In genomic region chr2:190545082-190545481, GRCh38 we compare ENCODE assay signal across 18 cellular contexts. TPM values are rescaled to one million over a fixed set of nuclear protein-coding genes. Genes with fewer than 3 reads are reported as not detected.
A peak's percentile ranks its signal among the peaks of the same experiment; 100 is the strongest.
DNase-seq lines count a peak whose midpoint lies in the region; ATAC-seq and TF ChIP-seq lines count a peak whose summit lies in the region.
"Had no signal": no experiment of that assay in that cellular context is flagged by ENCODE, and none has a peak within 500 bp of the region (broad histone marks: within the 10 kb centered on the region; RNA-seq: fewer than 3 reads in every experiment).

No MANE protein-coding gene starts in this region.

- H3K4me1 ChIP-seq in mesenchymal stem cell (ENCODE audit: control insufficient read depth, insufficient read depth, low read depth, low read length) (no peaks in the 10 kb centered on the region), testis (no peaks in the 10 kb centered on the region), right lobe of liver (no peaks in the 10 kb centered on the region)

- no peak overlapping the region for H2AK5ac ChIP-seq in mesenchymal stem cell (ENCODE audit: low read length, severe bottlenecking)

- peaks cover 4% of the 10 kb centered on the region for H3K79me1 ChIP-seq in mesenchymal stem cell (replicated peaks; ENCODE audit: low read length, poor library complexity, severe bottlenecking)

- H3K18ac ChIP-seq in mesenchymal stem cell (ENCODE audit: low read depth in 1 of 2, low read length in 2 of 2) = no peak overlapping the region

- no peak for DNase-seq in SK-N-MC (ENCODE audit: low read depth, low spot score)
- no peak for DNase-seq in central memory CD8-positive, alpha-beta T cell (ENCODE audit: low spot score in 2 of 2)
- DNase-seq in mesenchymal stem cell = no peak
- no peak for DNase-seq in testis
- no peak for DNase-seq in MG63
- DNase-seq in hypothalamus (lab: John Stamatoyannopoulos, UW) = no peak
- DNase-seq in right lobe of liver = no peak
- no peak for DNase-seq in lower leg skin (ENCODE audit: low spot score in 2 of 2)
- DNase-seq: activated naive CD4-positive, alpha-beta T cell; KBM-7; mucosa of descending colon; NCI-H1092; NCI-H2081; NCI-H510A; occipital lobe; small intestine; stimulated activated CD8-positive, alpha-beta memory T cell treated with anti-CD3 and anti-CD28 coated beads, Interleukin-4, amount 100 ng/mL, for 48 hours had no signal

- no peak overlapping the region for H2BK12ac ChIP-seq in mesenchymal stem cell (ENCODE audit: low read length in 2 of 2)

- intact Hi-C loops in testis (cut with DNase I; ENCODE audit: low total_unique reads) (no loop called here), right lobe of liver (cut with DNase I) (no loop called here), lower leg skin (cut with DNase I; ENCODE audit: low total_unique reads) (no loop called here)

- H3K27me3 ChIP-seq in mesenchymal stem cell (ENCODE audit: control insufficient read depth in 1 of 2, insufficient read depth in 1 of 2, low read length in 2 of 2) (no peaks in the 10 kb centered on the region), testis (no peaks in the 10 kb centered on the region), MG63 (no peaks in the 10 kb centered on the region), right lobe of liver (no peaks in the 10 kb centered on the region)
- H3K27me3 ChIP-seq: BLaER1 had no signal

- no peaks in the 10 kb centered on the region for H3K36me3 ChIP-seq in SK-N-MC (ENCODE audit: insufficient read depth, low read length)
- no peaks in the 10 kb centered on the region for H3K36me3 ChIP-seq in mesenchymal stem cell (ENCODE audit: control insufficient read depth in 1 of 2, insufficient read depth in 2 of 2, low read depth in 1 of 2, low read length in 2 of 2)
- no peaks in the 10 kb centered on the region for H3K36me3 ChIP-seq in testis (ENCODE audit: low read depth, missing control alignments)
- H3K36me3 ChIP-seq in MG63 = no peaks in the 10 kb centered on the region
- H3K36me3 ChIP-seq in right lobe of liver = no peaks in the 10 kb centered on the region

- H3K9me3 Mint-ChIP-seq in central memory CD8-positive, alpha-beta T cell = peaks cover 26% of the 10 kb centered on the region

- H2AFZ ChIP-seq in mesenchymal stem cell (ENCODE audit: low read depth, low read length) = no peak overlapping the region

- 100% methylated on average over 1 of the region's 3 CpGs for WGBS in mesenchymal stem cell
- WGBS in testis, 2 donors = 42 to 47% methylated on average over 3 of the region's 3 CpGs
- WGBS in right lobe of liver (ENCODE audit: insufficient coverage, low coverage, low lambda C conversion rate, missing lambda C conversion rate) = 68% methylated on average over 3 of the region's 3 CpGs
- WGBS in lower leg skin, 2 donors = 45 to 48% methylated on average over 3 of the region's 3 CpGs

- H3K4me3 ChIP-seq in SK-N-MC (peak overlapping the region; percentile 25; the same call in 1 of the 2 replicates), mesenchymal stem cell (ENCODE audit: insufficient read depth in 1 of 2, low read depth in 1 of 2, low read length in 2 of 2) (peak overlapping the region in 1 of 2 experiments; percentile 70), testis (no peak overlapping the region), MG63 (no peak overlapping the region), right lobe of liver (no peak overlapping the region), lower leg skin (ENCODE audit: low read depth, poor library complexity, severe bottlenecking) (no peak overlapping the region)
- H3K4me3 ChIP-seq: BLaER1, mucosa of descending colon had no signal

- no peak overlapping the region for H2BK5ac ChIP-seq in mesenchymal stem cell (ENCODE audit: low read depth, low read length, poor library complexity, severe bottlenecking)

- H3K23ac ChIP-seq in mesenchymal stem cell (ENCODE audit: low read length in 2 of 2) = no peak overlapping the region

- H3K9me3 ChIP-seq in SK-N-MC (ENCODE audit: low read depth, low read length) = no peaks in the 10 kb centered on the region
- peaks cover 23% of the 10 kb centered on the region for H3K9me3 ChIP-seq in mesenchymal stem cell (ENCODE audit: control insufficient read depth, low read length)
- H3K9me3 ChIP-seq in testis = no peaks in the 10 kb centered on the region
- peaks cover 11% of the 10 kb centered on the region for H3K9me3 ChIP-seq in MG63
- H3K9me3 ChIP-seq in right lobe of liver = peaks cover 0 to 11% (median 0%) of the 10 kb centered on the region in 4 donors

- H3K27me3 Mint-ChIP-seq in central memory CD8-positive, alpha-beta T cell = no peaks in the 10 kb centered on the region

- TF ChIP-seq CTCF in testis (IDR thresholded peaks at IDR 0.05) = no peak
- TF ChIP-seq CTCF in right lobe of liver (IDR thresholded peaks at IDR 0.05) = no peak
- TF ChIP-seq CTCF in lower leg skin (IDR thresholded peaks at IDR 0.05) = no peak

- H3K27ac ChIP-seq in SK-N-MC (peak overlapping the region; percentile 73; the same call in 1 of the 2 replicates), mesenchymal stem cell (ENCODE audit: low read length, poor library complexity, severe bottlenecking) (no peak overlapping the region), testis (peak overlapping the region; percentile 42 to 75), right lobe of liver (no peak overlapping the region)
- H3K27ac ChIP-seq: BLaER1 had no signal

- H2BK120ac ChIP-seq in mesenchymal stem cell (ENCODE audit: low read depth, low read length) = no peak overlapping the region

- H3K9ac ChIP-seq in SK-N-MC (ENCODE audit: insufficient read length) (peak overlapping the region; percentile 46), mesenchymal stem cell (ENCODE audit: low read length) (peak overlapping the region; percentile 86)
- H3K9ac ChIP-seq: BLaER1 had no signal

- no peak overlapping the region for H4K91ac ChIP-seq in mesenchymal stem cell (ENCODE audit: low read length)

- H3K4ac ChIP-seq in mesenchymal stem cell (ENCODE audit: low read depth in 1 of 2, low read length in 2 of 2) = no peak overlapping the region

- no peak overlapping the region for H4K8ac ChIP-seq in mesenchymal stem cell (ENCODE audit: low read length)

- H2BK15ac ChIP-seq in mesenchymal stem cell (ENCODE audit: low read depth, poor library complexity, severe bottlenecking) = no peak overlapping the region

- peak overlapping the region; percentile 5 for H3K27ac Mint-ChIP-seq in central memory CD8-positive, alpha-beta T cell (ENCODE audit: low read depth)

- no peaks in the 10 kb centered on the region for H3K36me3 Mint-ChIP-seq in central memory CD8-positive, alpha-beta T cell (ENCODE audit: insufficient read depth)

- no peak overlapping the region for H3K4me2 ChIP-seq in mesenchymal stem cell (ENCODE audit: low read length, poor library complexity, severe bottlenecking)
- H3K4me2 ChIP-seq: BLaER1 had no signal

- ATAC-seq in central memory CD8-positive, alpha-beta T cell (replicated peaks; ENCODE audit: extremely low read depth, poor library complexity, severe bottlenecking) = no peak
- no peak for ATAC-seq in right lobe of liver
- ATAC-seq: mucosa of descending colon had no signal

- TF ChIP-seq POLR2A in testis (IDR thresholded peaks at IDR 0.05) (no peak), right lobe of liver (IDR thresholded peaks at IDR 0.05) (no peak), lower leg skin (IDR thresholded peaks at IDR 0.05) (no peak)

- peaks cover 5% of the 10 kb centered on the region for H3K4me1 Mint-ChIP-seq in central memory CD8-positive, alpha-beta T cell

- H3K14ac ChIP-seq in mesenchymal stem cell (ENCODE audit: low read length in 2 of 2) = no peak overlapping the region

- H3K4me3 Mint-ChIP-seq in central memory CD8-positive, alpha-beta T cell = no peak overlapping the region

RNA-seq across cellular contexts. Expression of gene NEMP2, which starts 10.6 kb away (rescaled TPM):
- polyA plus RNA-seq in mesenchymal stem cell (2013, experiment 1 of 2) = 1.2 TPM
- 1.1 TPM for polyA plus RNA-seq in mesenchymal stem cell (2013, experiment 2 of 2)
- total RNA-seq in testis (10 to 100 TPM in 1 of 2 donors, 1 to 10 TPM in 1; 8.1 to 16.8 TPM), right lobe of liver (1 to 10 TPM; 2.0 to 4.1 (median 2.7) TPM), lower leg skin (1 to 10 TPM; 1.1 to 1.7 (median 1.6) TPM)
- 32.0 TPM for polyA plus RNA-seq in testis (ENCODE audit: insufficient read depth, low read depth, low replicate concordance)
- 7.0 and 9.2 TPM in 2 replicates for total RNA-seq in MG63 (2014; rRNA removed; shearing (Covaris generic); ENCODE audit: low replicate concordance)

Comparison
In these comparisons a context has a peak if more than half of its experiments do, and no peak if none do; other contexts are left out.
1. H3K27ac ChIP-seq: peak in SK-N-MC (single experiment) and testis (2 of 2); none in mesenchymal stem cell (single experiment) and right lobe of liver (0 of 3).